ENCODE assay signal across 21 cellular contexts in the genomic region with DNA sequence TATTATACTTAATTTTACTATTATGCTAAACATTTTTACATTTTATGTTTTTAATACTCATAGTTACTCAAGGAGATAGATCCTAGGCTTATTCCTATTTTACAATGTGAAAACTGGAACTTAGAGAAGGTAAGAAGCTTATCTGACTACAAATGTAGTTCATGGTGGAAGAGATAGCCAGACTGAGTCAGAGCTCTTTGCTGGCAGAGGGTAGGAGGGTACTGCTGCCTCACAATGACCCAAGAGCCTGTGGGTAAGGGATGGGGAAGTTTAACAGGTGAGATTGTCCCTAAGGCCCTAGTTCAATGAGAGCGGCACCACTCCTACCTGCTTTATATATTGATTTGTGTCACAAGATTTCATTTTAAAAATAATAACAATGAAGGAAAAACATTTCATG. TPM values are rescaled to one million over a fixed set of nuclear protein-coding genes. Genes with fewer than 3 reads are reported as not detected.
DNase-seq lines count a peak whose midpoint lies in the region; ATAC-seq, FAIRE-seq and TF ChIP-seq lines count a peak whose summit lies in the region.
"Had no signal": no experiment of that assay in that cellular context is flagged by ENCODE, and none has a peak within 500 bp of the region (broad histone marks: within the 10 kb centered on the region; RNA-seq: fewer than 3 reads in every experiment).

No MANE protein-coding gene starts in this region.

- TF ChIP-seq EP300 in A549 (IDR thresholded peaks at IDR 0.05) = no peak

- no peaks in the 10 kb centered on the region for H3K9me3 ChIP-seq in A549
- H3K9me3 ChIP-seq in Karpas-422 (ENCODE audit: low read length) = no peaks in the 10 kb centered on the region
- H3K9me3 ChIP-seq: colonic mucosa, HAP-1, lower lobe of right lung, prostate gland, spleen, tibial artery had no signal

- H4K20me1 ChIP-seq in Karpas-422 (ENCODE audit: insufficient read depth, low read depth, low read length) = no peaks in the 10 kb centered on the region

- FAIRE-seq in A549 (lab: Jason Lieb, UNC) = no peak

- no peaks in the 10 kb centered on the region for H3K9me2 ChIP-seq in Karpas-422 (replicated peaks; ENCODE audit: insufficient read depth, low read length)

- ATAC-seq in A549 = peak in 1 of 2 experiments; percentile 17; a peak in 1 of 6 replicates
- no peak for ATAC-seq in HG03439 (IDR thresholded peaks at IDR 0.05; ENCODE audit: unreplicated experiment)
- ATAC-seq: lower lobe of right lung; natural killer cell treated with Interleukin-12 subunit alpha and Interleukin-12 subunit beta and Interleukin-15 and Interleukin-18, amount 100 ng/mL, for 72 hours had no signal

- 88% methylated on average over 1 of the region's 1 CpG for WGBS in A549 (ENCODE audit: missing lambda C conversion rate)

- CTCF ChIA-PET in A549 (lab: Yijun Ruan, JAX) = interaction anchor here (0.6 to 1.3 kb wide), 6 partner anchors 8 to 507 kb away, joined by 4 read pairs; no protein-coding TSS in a partner anchor

- H3K79me2 ChIP-seq in Karpas-422 (ENCODE audit: low read length) = no peaks in the 10 kb centered on the region

- no peaks in the 10 kb centered on the region for H3K27me3 ChIP-seq in Karpas-422 (ENCODE audit: low read length)
- H3K27me3 ChIP-seq: colonic mucosa, spleen, tibial artery had no signal

- peak in 1 of 2 experiments; percentile 17 for DNase-seq in A549 (ENCODE audit: low read depth in 1 of 2, low spot score in 1 of 2)
- DNase-seq in Karpas-422 = peak; percentile 10
- DNase-seq in amniotic epithelial cell (ENCODE audit: low read depth) = peak; percentile 71
- DNase-seq in fibroblast of pulmonary artery (ENCODE audit: low read depth) = peak; percentile 31
- no peak for DNase-seq in UCSD-AML1 (lab: John Stamatoyannopoulos, UW; ENCODE audit: unreplicated experiment)
- no peak for DNase-seq in stimulated activated naive CD4-positive, alpha-beta T cell treated with Interleukin-2 at 50 U/mL for 16 hours (lab: John Stamatoyannopoulos, UW)
- DNase-seq in G401 (ENCODE audit: low spot score) = no peak
- DNase-seq: activated CD4-positive, alpha-beta T cell treated with anti-CD3 and anti-CD28 coated beads for 4 hours; activated effector memory CD4-positive, alpha-beta T cell treated with anti-CD3 and anti-CD28 coated beads, Interleukin-2, amount 50 U/mL, for 16 hours; anterior cingulate cortex; colonic mucosa; lower lobe of right lung; NCI-H1694 treated with DMSO at 0.1 percent for 48 hours; SHP77 treated with DMSO at 0.1 percent for 48 hours; spleen; tibial artery had no signal

- no peaks in the 10 kb centered on the region for H3K36me3 ChIP-seq in Karpas-422 (ENCODE audit: insufficient read depth, low read length)
- H3K36me3 ChIP-seq: colonic mucosa, HAP-1, lower lobe of right lung, prostate gland, spleen, tibial artery had no signal

- TF ChIP-seq CTCF in A549 (IDR thresholded peaks at IDR 0.05) = no peak
- no peak for TF ChIP-seq CTCF in fibroblast of pulmonary artery (IDR thresholded peaks at IDR 0.05; ENCODE audit: low read length, missing control alignments)

- no peak for TF ChIP-seq POLR2A in A549 (IDR thresholded peaks at IDR 0.05; ENCODE audit: low read length)

- peak overlapping the region; percentile 17 to 64; a peak in 5 of 6 replicates for H3K27ac ChIP-seq in A549
- no peak overlapping the region for H3K27ac ChIP-seq in Karpas-422 (ENCODE audit: low read length)
- H3K27ac ChIP-seq: C4-2B, colonic mucosa, lower lobe of right lung, prostate gland had no signal

- in situ Hi-C loops in G401 (cut with HindIII; ENCODE audit: low sequenced_read_pairs) = no loop called here

- POLR2A ChIA-PET in A549 (lab: Yijun Ruan, JAX) = no interaction called here

- no peak overlapping the region for H3K9ac ChIP-seq in Karpas-422 (ENCODE audit: low read length)

- H2AFZ ChIP-seq in Karpas-422 (ENCODE audit: low read length) = no peak overlapping the region

- no peak for TF ChIP-seq RAD21 in A549 (conservative IDR thresholded peaks at IDR 0.05 in 1 of 2, IDR thresholded peaks at IDR 0.05 in 1 of 2)

- H3K4me1 ChIP-seq in A549 = peaks cover 81% of the 10 kb centered on the region
- peaks cover 3% of the 10 kb centered on the region for H3K4me1 ChIP-seq in Karpas-422 (ENCODE audit: low read length)
- H3K4me1 ChIP-seq: colonic mucosa, prostate gland, spleen had no signal

- peak overlapping the region; percentile 64 for H3K4me2 ChIP-seq in A549
- H3K4me2 ChIP-seq in Karpas-422 (ENCODE audit: low read depth, low read length, poor library complexity, severe bottlenecking) = no peak overlapping the region

- no peak overlapping the region for H3K4me3 ChIP-seq in A549
- H3K4me3 ChIP-seq in Karpas-422 (ENCODE audit: low read length) = no peak overlapping the region
- no peak overlapping the region for H3K4me3 ChIP-seq in fibroblast of pulmonary artery (replicated peaks; ENCODE audit: low read depth, low read length)
- H3K4me3 ChIP-seq: colonic mucosa, HAP-1, lower lobe of right lung, prostate gland, spleen, tibial artery had no signal

TF ChIP-seq in A549, 52 proteins besides CTCF, POLR2A, EP300 and RAD21:
- no peak for TF ChIP-seq MYC (IDR thresholded peaks at IDR 0.05; ENCODE audit: borderline replicate concordance, low read length)
- no peak for TF ChIP-seq KDM1A (IDR thresholded peaks at IDR 0.05; ENCODE audit: low read depth)
- TF ChIP-seq CHD2 (IDR thresholded peaks at IDR 0.05; ENCODE audit: low read length, partially characterized antibody) = no peak
- no peak for TF ChIP-seq EHMT2 (IDR thresholded peaks at IDR 0.05; ENCODE audit: low read depth)
- TF ChIP-seq JUNB (IDR thresholded peaks at IDR 0.05) = no peak
- TF ChIP-seq GATA3 (IDR thresholded peaks at IDR 0.05; ENCODE audit: borderline replicate concordance) = no peak
- TF ChIP-seq, protein P1, sequence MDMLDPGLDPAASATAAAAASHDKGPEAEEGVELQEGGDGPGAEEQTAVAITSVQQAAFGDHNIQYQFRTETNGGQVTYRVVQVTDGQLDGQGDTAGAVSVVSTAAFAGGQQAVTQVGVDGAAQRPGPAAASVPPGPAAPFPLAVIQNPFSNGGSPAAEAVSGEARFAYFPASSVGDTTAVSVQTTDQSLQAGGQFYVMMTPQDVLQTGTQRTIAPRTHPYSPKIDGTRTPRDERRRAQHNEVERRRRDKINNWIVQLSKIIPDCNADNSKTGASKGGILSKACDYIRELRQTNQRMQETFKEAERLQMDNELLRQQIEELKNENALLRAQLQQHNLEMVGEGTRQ (IDR thresholded peaks at IDR 0.05) = no peak
- TF ChIP-seq RARB (CRISPR knock-in tag; IDR thresholded peaks at IDR 0.05) = no peak
- TF ChIP-seq FOXS1 (CRISPR knock-in tag; IDR thresholded peaks at IDR 0.05) = no peak
- TF ChIP-seq, protein P2, sequence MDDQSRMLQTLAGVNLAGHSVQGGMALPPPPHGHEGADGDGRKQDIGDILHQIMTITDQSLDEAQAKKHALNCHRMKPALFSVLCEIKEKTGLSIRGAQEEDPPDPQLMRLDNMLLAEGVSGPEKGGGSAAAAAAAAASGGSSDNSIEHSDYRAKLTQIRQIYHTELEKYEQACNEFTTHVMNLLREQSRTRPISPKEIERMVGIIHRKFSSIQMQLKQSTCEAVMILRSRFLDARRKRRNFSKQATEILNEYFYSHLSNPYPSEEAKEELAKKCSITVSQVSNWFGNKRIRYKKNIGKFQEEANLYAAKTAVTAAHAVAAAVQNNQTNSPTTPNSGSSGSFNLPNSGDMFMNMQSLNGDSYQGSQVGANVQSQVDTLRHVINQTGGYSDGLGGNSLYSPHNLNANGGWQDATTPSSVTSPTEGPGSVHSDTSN (IDR thresholded peaks at IDR 0.05) = no peak
- no peak for TF ChIP-seq EHF (CRISPR knock-in tag; IDR thresholded peaks at IDR 0.05)
- TF ChIP-seq RFX5 (IDR thresholded peaks at IDR 0.05) = no peak
- TF ChIP-seq HDAC2 (IDR thresholded peaks at IDR 0.05) = no peak

RNA-seq across cellular contexts. Expression of a gene that starts 34.1 kb away (rescaled TPM):
- 62.9 and 66.9 TPM in 2 replicates for polyA plus RNA-seq in A549 (2011; rRNA removed)
- polyA plus RNA-seq in A549 (2012; cell fraction: cytosol; rRNA removed) = 10.6 and 12.6 TPM in 2 replicates
- polyA plus RNA-seq in A549 (2012; cell fraction: nucleus; rRNA removed) = 5.6 and 6.7 TPM in 2 replicates
- 13.1 to 16.0 TPM (median 15.9 TPM) in 3 replicates for polyA plus RNA-seq in A549 (2017; fragmentation: RNase III; extraction: RNeasy Plus Mini Kit Qiagen cat#74134 plus additional on column Dnase treatment)
- 28.0 and 34.1 TPM in 2 replicates for polyA minus RNA-seq in A549 (2011; rRNA and poly(A)+ RNA removed)
- 36.7 and 133 TPM in 2 replicates for total RNA-seq in Karpas-422 (2014; rRNA removed; shearing (Covaris generic); ENCODE audit: low replicate concordance)
- 13.6 and 15.6 TPM in 2 replicates for total RNA-seq in G401 (2014; rRNA removed; shearing (Covaris generic))

Comparison
In these comparisons a context has a peak if more than half of its experiments do, and no peak if none do; other contexts are left out.
1. DNase-seq: peak in Karpas-422 (single experiment), amniotic epithelial cell (single experiment) and fibroblast of pulmonary artery (single experiment); none in UCSD-AML1 (single experiment), stimulated activated naive CD4-positive, alpha-beta T cell treated with Interleukin-2 at 50 U/mL for 16 hours (single experiment) and G401 (single experiment).